ENCODE assay signal across 8 cellular contexts in the genomic region with DNA sequence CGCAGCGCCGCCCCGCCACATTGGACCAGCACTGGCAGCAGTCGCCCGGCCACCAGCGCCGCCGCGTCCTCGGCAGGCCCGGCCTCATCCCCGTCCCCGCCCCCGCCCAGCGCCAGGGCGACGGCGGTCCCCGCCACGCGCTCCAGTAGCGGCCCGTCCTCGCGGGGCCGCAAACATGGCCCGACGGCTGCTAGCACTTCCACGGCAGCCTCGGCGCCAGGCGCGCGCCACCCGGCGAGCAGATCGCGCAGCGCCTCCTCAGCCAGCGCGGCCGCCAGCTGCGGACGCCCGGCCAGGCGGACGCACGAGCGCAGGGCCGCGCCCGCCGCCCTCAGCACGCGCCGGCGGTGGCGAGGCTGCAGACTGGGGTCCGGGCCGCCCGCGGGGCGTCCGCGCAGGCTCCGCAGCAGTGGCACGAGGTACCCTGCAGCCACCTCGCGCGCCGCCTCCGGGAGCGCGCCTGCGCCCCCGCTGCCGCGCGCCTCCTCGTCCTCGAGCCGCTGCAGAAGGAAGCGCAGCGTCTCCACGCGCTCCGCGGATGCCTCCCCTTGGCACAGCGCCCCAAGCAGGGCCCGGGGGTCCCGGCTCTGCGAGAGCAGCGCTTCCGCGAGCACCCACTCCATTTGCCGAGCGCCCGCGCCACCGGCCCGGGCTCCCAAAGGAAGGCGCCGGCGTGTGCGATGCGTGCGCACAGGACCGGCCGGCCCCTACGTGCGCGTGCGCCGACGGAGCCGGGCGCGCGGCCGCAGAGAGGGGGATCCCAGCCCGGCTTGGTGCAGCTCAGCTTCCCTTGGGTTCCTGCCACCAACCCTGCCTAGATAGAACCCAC. TPM values are rescaled to one million over a fixed set of nuclear protein-coding genes. Genes with fewer than 3 reads are reported as not detected.
DNase-seq lines count a peak whose midpoint lies in the region; ATAC-seq and TF ChIP-seq lines count a peak whose summit lies in the region.

A gene with protein sequence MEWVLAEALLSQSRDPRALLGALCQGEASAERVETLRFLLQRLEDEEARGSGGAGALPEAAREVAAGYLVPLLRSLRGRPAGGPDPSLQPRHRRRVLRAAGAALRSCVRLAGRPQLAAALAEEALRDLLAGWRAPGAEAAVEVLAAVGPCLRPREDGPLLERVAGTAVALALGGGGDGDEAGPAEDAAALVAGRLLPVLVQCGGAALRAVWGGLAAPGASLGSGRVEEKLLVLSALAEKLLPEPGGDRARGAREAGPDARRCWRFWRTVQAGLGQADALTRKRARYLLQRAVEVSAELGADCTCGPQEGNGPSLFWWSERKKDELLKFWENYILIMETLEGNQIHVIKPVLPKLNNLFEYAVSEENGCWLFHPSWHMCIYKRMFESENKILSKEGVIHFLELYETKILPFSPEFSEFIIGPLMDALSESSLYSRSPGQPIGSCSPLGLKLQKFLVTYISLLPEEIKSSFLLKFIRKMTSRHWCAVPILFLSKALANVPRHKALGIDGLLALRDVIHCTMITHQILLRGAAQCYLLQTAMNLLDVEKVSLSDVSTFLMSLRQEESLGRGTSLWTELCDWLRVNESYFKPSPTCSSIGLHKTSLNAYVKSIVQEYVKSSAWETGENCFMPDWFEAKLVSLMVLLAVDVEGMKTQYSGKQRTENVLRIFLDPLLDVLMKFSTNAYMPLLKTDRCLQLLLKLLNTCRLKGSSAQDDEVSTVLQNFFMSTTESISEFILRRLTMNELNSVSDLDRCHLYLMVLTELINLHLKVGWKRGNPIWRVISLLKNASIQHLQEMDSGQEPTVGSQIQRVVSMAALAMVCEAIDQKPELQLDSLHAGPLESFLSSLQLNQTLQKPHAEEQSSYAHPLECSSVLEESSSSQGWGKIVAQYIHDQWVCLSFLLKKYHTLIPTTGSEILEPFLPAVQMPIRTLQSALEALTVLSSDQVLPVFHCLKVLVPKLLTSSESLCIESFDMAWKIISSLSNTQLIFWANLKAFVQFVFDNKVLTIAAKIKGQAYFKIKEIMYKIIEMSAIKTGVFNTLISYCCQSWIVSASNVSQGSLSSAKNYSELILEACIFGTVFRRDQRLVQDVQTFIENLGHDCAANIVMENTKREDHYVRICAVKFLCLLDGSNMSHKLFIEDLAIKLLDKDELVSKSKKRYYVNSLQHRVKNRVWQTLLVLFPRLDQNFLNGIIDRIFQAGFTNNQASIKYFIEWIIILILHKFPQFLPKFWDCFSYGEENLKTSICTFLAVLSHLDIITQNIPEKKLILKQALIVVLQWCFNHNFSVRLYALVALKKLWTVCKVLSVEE (N-terminal part only) (minus strand): TSS at position 699 of the 829 bp plus-strand sequence. CDS start 76 bp downstream, at position 623.

- no peaks in the 10 kb centered on the region for H3K27me3 ChIP-seq in Peyer's patch
- H3K27me3 ChIP-seq in fibroblast of lung (ENCODE audit: control insufficient read depth, insufficient read depth, low read length), result peaks cover 5% of the 10 kb centered on the region

- H2AFZ ChIP-seq in fibroblast of lung (ENCODE audit: low read length), result peak within 1 kb of the TSS; percentile 86

- ATAC-seq in GM21576 (IDR thresholded peaks at IDR 0.05; ENCODE audit: unreplicated experiment) (peak; percentile 61), natural killer cell (peak; percentile 76 to 86 (median 77))

- TF ChIP-seq CTCF in Peyer's patch (IDR thresholded peaks at IDR 0.05), result peak in 1 of 6 experiments; percentile 39
- TF ChIP-seq CTCF in fibroblast of lung (conservative IDR thresholded peaks at IDR 0.05 in 1 of 2, IDR thresholded peaks at IDR 0.05 in 1 of 2; ENCODE audit: low read depth in 1 of 2, low read length in 2 of 2), result no peak
- TF ChIP-seq CTCF in natural killer cell (IDR thresholded peaks at IDR 0.05), result no peak

- H3K9me3 ChIP-seq in Peyer's patch (no peaks in the 10 kb centered on the region), fibroblast of lung (ENCODE audit: control insufficient read depth, insufficient read depth, low read depth, low read length) (no peaks in the 10 kb centered on the region)

- H3K36me3 ChIP-seq in Peyer's patch (no peaks in the 10 kb centered on the region), fibroblast of lung (ENCODE audit: control insufficient read depth, insufficient read depth, low read length) (no peaks in the 10 kb centered on the region)

- H4K20me1 ChIP-seq in fibroblast of lung (ENCODE audit: control insufficient read depth, extremely low read depth, insufficient read depth, low read length), result no peaks in the 10 kb centered on the region

- peak within 1 kb of the TSS; percentile 74 for H3K9ac ChIP-seq in fibroblast of lung (ENCODE audit: insufficient read depth, low read length)

- no peak for TF ChIP-seq EP300 in Ishikawa (IDR thresholded peaks at IDR 0.05; ENCODE audit: borderline replicate concordance)

- H3K27ac ChIP-seq in Peyer's patch (peak within 1 kb of the TSS; percentile 91 to 98 (median 95)), fibroblast of lung (ENCODE audit: insufficient read depth, low read length) (peak within 1 kb of the TSS; percentile 37)

- peaks cover 47% of the 10 kb centered on the region for H3K4me1 Mint-ChIP-seq in activated T-helper 1 cell treated with anti-CD3 and anti-CD28 coated beads, Interleukin-12 subunit alpha, Interleukin-12 subunit beta, Interleukin-2, Interleukin-4 antibody, amounts not matched to agents 30 ng/mL and 10 ng/mL and 1 ng/mL, durations not matched to agents 14 hours and 24 hours and 36 hours (ENCODE audit: low read depth)
- H3K4me1 Mint-ChIP-seq in natural killer cell, result peaks cover 11 to 21% of the 10 kb centered on the region in 2 donors

- TF ChIP-seq RAD21 in Ishikawa (IDR thresholded peaks at IDR 0.05; ENCODE audit: low read depth), result no peak

- peak; percentile 54 to 60 for TF ChIP-seq POLR2A in Peyer's patch (IDR thresholded peaks at IDR 0.05)

- H3K4me1 ChIP-seq in Peyer's patch (peaks cover 0 to 10% (median 2%) of the 10 kb centered on the region in 4 donors), fibroblast of lung (ENCODE audit: control insufficient read depth, extremely low read depth, insufficient read depth, low read length) (no peaks in the 10 kb centered on the region)

- H3K4me2 ChIP-seq in fibroblast of lung (ENCODE audit: extremely low read depth, insufficient read depth, low read length), result peak within 1 kb of the TSS; percentile 92

- H3K27me3 Mint-ChIP-seq in activated T-helper 1 cell treated with anti-CD3 and anti-CD28 coated beads, Interleukin-12 subunit alpha, Interleukin-12 subunit beta, Interleukin-2, Interleukin-4 antibody, amounts not matched to agents 30 ng/mL and 10 ng/mL and 1 ng/mL, durations not matched to agents 14 hours and 24 hours and 36 hours (ENCODE audit: insufficient read depth), result peaks cover 17% of the 10 kb centered on the region
- H3K27me3 Mint-ChIP-seq in natural killer cell (ENCODE audit: low read depth in 2 of 2), result peaks cover 18 to 19% of the 10 kb centered on the region in 2 donors

- no peaks in the 10 kb centered on the region for H3K79me2 ChIP-seq in fibroblast of lung (ENCODE audit: control insufficient read depth, insufficient read depth, low read length)

- H3K4me3 Mint-ChIP-seq in activated T-helper 1 cell treated with anti-CD3 and anti-CD28 coated beads, Interleukin-12 subunit alpha, Interleukin-12 subunit beta, Interleukin-2, Interleukin-4 antibody, amounts not matched to agents 30 ng/mL and 10 ng/mL and 1 ng/mL, durations not matched to agents 14 hours and 24 hours and 36 hours, result peak within 1 kb of the TSS; percentile 90
- peak within 1 kb of the TSS; percentile 87 for H3K4me3 Mint-ChIP-seq in natural killer cell

- H3K4me3 ChIP-seq in Peyer's patch (peak within 1 kb of the TSS; percentile 69 to 93 (median 76)), fibroblast of lung (replicated peaks in 1 of 4; ENCODE audit: control extremely low read depth in 1 of 4, insufficient read depth in 1 of 4, low read depth in 3 of 4, low read length in 4 of 4) (peak within 1 kb of the TSS; percentile 57 to 79 (median 66))

- peak within 1 kb of the TSS; percentile 75 for H3K27ac Mint-ChIP-seq in activated T-helper 1 cell treated with anti-CD3 and anti-CD28 coated beads, Interleukin-12 subunit alpha, Interleukin-12 subunit beta, Interleukin-2, Interleukin-4 antibody, amounts not matched to agents 30 ng/mL and 10 ng/mL and 1 ng/mL, durations not matched to agents 14 hours and 24 hours and 36 hours
- H3K27ac Mint-ChIP-seq in natural killer cell, result peak within 1 kb of the TSS; percentile 75 to 78

- H3K36me3 Mint-ChIP-seq in activated T-helper 1 cell treated with anti-CD3 and anti-CD28 coated beads, Interleukin-12 subunit alpha, Interleukin-12 subunit beta, Interleukin-2, Interleukin-4 antibody, amounts not matched to agents 30 ng/mL and 10 ng/mL and 1 ng/mL, durations not matched to agents 14 hours and 24 hours and 36 hours (ENCODE audit: low read depth), result peaks cover 9% of the 10 kb centered on the region
- no peaks in the 10 kb centered on the region for H3K36me3 Mint-ChIP-seq in natural killer cell

- intact Hi-C loops in activated T-helper 1 cell treated with anti-CD3 and anti-CD28 coated beads, Interleukin-12 subunit alpha, Interleukin-12 subunit beta, Interleukin-2, Interleukin-4 antibody, amounts not matched to agents 30 ng/mL and 10 ng/mL and 1 ng/mL, durations not matched to agents 14 hours and 24 hours and 36 hours (cut with micrococcal nuclease), result loop anchor here (1.0 to 5.0 kb wide), 8 partner anchors 9 to 1026 kb away; a partner anchor contains a TSS
- intact Hi-C loops in natural killer cell (cut with micrococcal nuclease), result loop anchor here (2.0 kb wide), 1 partner anchor 106 kb away; a partner anchor contains a TSS

- H3K9me3 Mint-ChIP-seq in activated T-helper 1 cell treated with anti-CD3 and anti-CD28 coated beads, Interleukin-12 subunit alpha, Interleukin-12 subunit beta, Interleukin-2, Interleukin-4 antibody, amounts not matched to agents 30 ng/mL and 10 ng/mL and 1 ng/mL, durations not matched to agents 14 hours and 24 hours and 36 hours, result no peaks in the 10 kb centered on the region
- no peaks in the 10 kb centered on the region for H3K9me3 Mint-ChIP-seq in natural killer cell

- peak; percentile 73 for DNase-seq in DMS79 treated with DMSO at 0.1 percent for 48 hours (lab: John Stamatoyannopoulos, UW)
- DNase-seq in Peyer's patch, result peak; percentile 59 to 84 (median 80)
- peak; percentile 76 for DNase-seq in activated T-helper 1 cell treated with anti-CD3 and anti-CD28 coated beads, Interleukin-12 subunit alpha, Interleukin-12 subunit beta, Interleukin-2, Interleukin-4 antibody, amounts not matched to agents 30 ng/mL and 10 ng/mL and 1 ng/mL, durations not matched to agents 14 hours and 24 hours and 36 hours (ENCODE audit: low spot score)
- peak; percentile 73 to 79 for DNase-seq in fibroblast of lung (ENCODE audit: low read depth in 2 of 2)
- DNase-seq in natural killer cell, result peak; percentile 74
- DNase-seq in stimulated activated naive CD4-positive, alpha-beta T cell treated with Interleukin-2 at 50 U/mL for 16 hours (lab: John Stamatoyannopoulos, UW), result peak; percentile 69

RNA-seq across cellular contexts. Expression of the gene that starts here (rescaled TPM):
- total RNA-seq in Peyer's patch, result 10 to 100 TPM; 19.3 to 52.0 (median 36.3) TPM
- 71.7 and 78.9 TPM in 2 replicates for total RNA-seq in activated T-helper 1 cell treated with anti-CD3 and anti-CD28 coated beads, Interleukin-12 subunit alpha, Interleukin-12 subunit beta, Interleukin-2, Interleukin-4 antibody, amounts not matched to agents 30 ng/mL and 10 ng/mL and 1 ng/mL, durations not matched to agents 14 hours and 24 hours and 36 hours
- total RNA-seq in fibroblast of lung, result 20.6 and 22.9 TPM in 2 replicates
- 11.6 and 15.3 TPM in 2 replicates for polyA plus RNA-seq in fibroblast of lung
- 6.0 and 6.8 TPM in 2 replicates for polyA plus RNA-seq in fibroblast of lung (2012)
- 6.3 and 10.4 TPM in 2 replicates for polyA minus RNA-seq in fibroblast of lung (ENCODE audit: low replicate concordance)
- total RNA-seq in natural killer cell, result 10 to 100 TPM; 29.0 to 37.5 (median 32.2) TPM

Comparison
In these comparisons a context has a peak if more than half of its experiments do, and no peak if none do; other contexts are left out.
1. Peak in every context shown above with its lines: DNase-seq, ATAC-seq, H3K4me3 ChIP-seq and H3K27ac ChIP-seq.